Comparison of ENCODE assay signal across 9 cellular contexts in the genomic region with DNA sequence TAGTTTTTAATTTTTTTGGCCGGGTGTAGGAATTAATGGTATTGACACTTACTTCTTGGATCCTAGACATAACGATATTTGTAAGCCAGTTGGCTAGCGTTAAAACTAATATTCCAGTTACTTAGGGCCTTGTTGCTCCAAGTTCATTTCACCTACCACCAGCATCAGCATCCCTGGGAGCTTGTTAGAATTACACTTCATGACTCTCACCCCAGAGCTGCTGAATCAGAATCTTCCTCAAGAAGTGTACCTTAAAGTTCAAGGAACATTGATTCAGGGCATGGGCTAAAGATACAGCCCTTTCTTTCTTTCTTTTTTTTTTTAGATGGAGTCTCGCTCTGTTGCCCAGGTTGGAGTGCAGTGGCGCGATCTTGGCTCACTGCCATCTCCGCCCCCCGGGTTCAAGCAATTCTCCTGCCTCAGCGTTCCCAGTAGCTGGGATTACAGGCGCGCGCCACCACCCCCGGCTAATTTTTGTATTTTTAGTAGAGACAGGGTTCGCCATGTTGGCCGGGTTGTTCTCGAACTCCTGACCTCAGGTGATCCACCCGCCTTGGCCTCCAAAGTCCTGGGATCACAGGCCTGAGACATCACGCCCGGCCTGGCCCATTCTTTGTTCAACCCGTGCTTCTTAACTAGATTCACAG. TPM values are rescaled to one million over a fixed set of nuclear protein-coding genes. Genes with fewer than 3 reads are reported as not detected.
DNase-seq lines count a peak whose midpoint lies in the region; ATAC-seq and TF ChIP-seq lines count a peak whose summit lies in the region.
"Had no signal": no experiment of that assay in that cellular context is flagged by ENCODE, and none has a peak within 500 bp of the region (broad histone marks: within the 10 kb centered on the region; RNA-seq: fewer than 3 reads in every experiment).

No MANE protein-coding gene starts in this region.

- no peaks in the 10 kb centered on the region for H3K9me3 ChIP-seq in CD4-positive, alpha-beta memory T cell (ENCODE audit: control insufficient read depth in 1 of 2, low read length in 2 of 2)
- H3K9me3 ChIP-seq in HUES6 (ENCODE audit: control insufficient read depth, insufficient read depth, low read depth, low read length) (no peaks in the 10 kb centered on the region), vagina (no peaks in the 10 kb centered on the region)

- no peak for TF ChIP-seq CTCF in vagina (IDR thresholded peaks at IDR 0.05)

- ATAC-seq in activated naive CD8-positive, alpha-beta T cell treated with anti-CD3 and anti-CD28 coated beads, Interleukin-2, amount 50 U/mL, for 24 hours = no peak
- ATAC-seq in naive B cell (ENCODE audit: low read depth in 2 of 2) = no peak
- no peak for ATAC-seq in GM21390 (IDR thresholded peaks at IDR 0.05; ENCODE audit: unreplicated experiment)
- ATAC-seq in esophagus mucosa = no peak

- H3K4me3 ChIP-seq in CD4-positive, alpha-beta memory T cell (ENCODE audit: low read length in 2 of 2) = no peak overlapping the region
- H3K4me3 ChIP-seq in HUES6 (ENCODE audit: low read depth, low read length) (peak overlapping the region; percentile 93), vagina (no peak overlapping the region)

- DNase-seq in CD4-positive, alpha-beta memory T cell = no peak
- no peak for DNase-seq in activated naive CD8-positive, alpha-beta T cell treated with anti-CD3 and anti-CD28 coated beads, Interleukin-2, amount 50 U/mL, for 24 hours
- DNase-seq in naive B cell = no peak
- no peak for DNase-seq in vagina (ENCODE audit: extremely low spot score in 2 of 2)
- no peak for DNase-seq in mesenteric fat pad (ENCODE audit: low spot score)
- DNase-seq: head of caudate nucleus had no signal

- H3K4me1 ChIP-seq in CD4-positive, alpha-beta memory T cell (ENCODE audit: insufficient read depth, low read length) = peaks cover 44% of the 10 kb centered on the region
- peaks cover 12% of the 10 kb centered on the region for H3K4me1 ChIP-seq in HUES6 (ENCODE audit: control insufficient read depth, insufficient read depth, low read length)
- peaks cover 34% of the 10 kb centered on the region for H3K4me1 ChIP-seq in vagina

- CTCF ChIA-PET in CD4-positive, alpha-beta memory T cell (lab: Charles Lee; ENCODE audit: partially characterized antibody) = interaction anchor here (0.8 to 3.4 kb wide), 2 partner anchors 9 to 11 kb away, joined by 3 to 10 read pairs; no protein-coding TSS in a partner anchor

- no peaks in the 10 kb centered on the region for H3K36me3 ChIP-seq in CD4-positive, alpha-beta memory T cell (ENCODE audit: insufficient read depth, low read length)
- no peaks in the 10 kb centered on the region; the same call in 1 of the 2 replicates for H3K36me3 ChIP-seq in HUES6 (ENCODE audit: control insufficient read depth, insufficient read depth, low read length)
- peaks cover 0 to 7% of the 10 kb centered on the region in 2 donors for H3K36me3 ChIP-seq in vagina

- H3K4me3 Mint-ChIP-seq in CD4-positive, alpha-beta memory T cell = peak overlapping the region in 6 of 8 donors; percentile 26 to 97 (median 94)
- H3K4me3 Mint-ChIP-seq in activated naive CD8-positive, alpha-beta T cell treated with anti-CD3 and anti-CD28 coated beads, Interleukin-2, amount 50 U/mL, for 24 hours = peak overlapping the region; percentile 85
- peak overlapping the region in 7 of 8 donors; percentile 47 to 100 (median 93) for H3K4me3 Mint-ChIP-seq in naive B cell

- H3K4me1 Mint-ChIP-seq in CD4-positive, alpha-beta memory T cell = peaks cover 23 to 59% (median 42%) of the 10 kb centered on the region in 4 donors
- H3K4me1 Mint-ChIP-seq in activated naive CD8-positive, alpha-beta T cell treated with anti-CD3 and anti-CD28 coated beads, Interleukin-2, amount 50 U/mL, for 24 hours = peaks cover 50% of the 10 kb centered on the region
- H3K4me1 Mint-ChIP-seq in naive B cell = peaks cover 18 to 43% (median 34%) of the 10 kb centered on the region in 3 donors

- H3K27me3 Mint-ChIP-seq in CD4-positive, alpha-beta memory T cell = no peaks in the 10 kb centered on the region
- H3K27me3 Mint-ChIP-seq in activated naive CD8-positive, alpha-beta T cell treated with anti-CD3 and anti-CD28 coated beads, Interleukin-2, amount 50 U/mL, for 24 hours = no peaks in the 10 kb centered on the region
- H3K27me3 Mint-ChIP-seq in naive B cell = peaks cover 0 to 4% (median 0%) of the 10 kb centered on the region in 3 donors

- H3K27ac ChIP-seq in CD4-positive, alpha-beta memory T cell (ENCODE audit: low read depth, low read length) = no peak overlapping the region
- no peak overlapping the region for H3K27ac ChIP-seq in HUES6 (ENCODE audit: low read depth, low read length)
- H3K27ac ChIP-seq in vagina = no peak overlapping the region

- no peaks in the 10 kb centered on the region for H3K27me3 ChIP-seq in CD4-positive, alpha-beta memory T cell (ENCODE audit: insufficient read depth, low read length)
- no peaks in the 10 kb centered on the region for H3K27me3 ChIP-seq in HUES6 (ENCODE audit: control insufficient read depth, insufficient read depth, low read length)
- no peaks in the 10 kb centered on the region for H3K27me3 ChIP-seq in vagina

- intact Hi-C loops in CD4-positive, alpha-beta memory T cell (cut with micrococcal nuclease) = loop anchor here (5.0 kb wide), 1 partner anchor 66 kb away; no protein-coding TSS in a partner anchor
- intact Hi-C loops in vagina (cut with DNase I) = no loop called here

- peaks cover 0 to 21% of the 10 kb centered on the region in 2 donors for H3K36me3 Mint-ChIP-seq in CD4-positive, alpha-beta memory T cell
- peaks cover 4% of the 10 kb centered on the region for H3K36me3 Mint-ChIP-seq in activated naive CD8-positive, alpha-beta T cell treated with anti-CD3 and anti-CD28 coated beads, Interleukin-2, amount 50 U/mL, for 24 hours (ENCODE audit: low read depth)
- H3K36me3 Mint-ChIP-seq in naive B cell = no peaks in the 10 kb centered on the region

- peak overlapping the region in 2 of 7 donors; percentile 82 to 99 for H3K27ac Mint-ChIP-seq in CD4-positive, alpha-beta memory T cell
- H3K27ac Mint-ChIP-seq in activated naive CD8-positive, alpha-beta T cell treated with anti-CD3 and anti-CD28 coated beads, Interleukin-2, amount 50 U/mL, for 24 hours = no peak overlapping the region
- H3K27ac Mint-ChIP-seq in naive B cell = peak overlapping the region in 4 of 6 donors; percentile 73 to 97 (median 94)

- TF ChIP-seq POLR2A in vagina (IDR thresholded peaks at IDR 0.05) = no peak

- POLR2A ChIA-PET in CD4-positive, alpha-beta memory T cell (lab: Charles Lee; ENCODE audit: partially characterized antibody) = no interaction called here

- no peak overlapping the region for H3K9ac ChIP-seq in HUES6 (ENCODE audit: low read length)

- H3K9me3 Mint-ChIP-seq in CD4-positive, alpha-beta memory T cell = no peaks in the 10 kb centered on the region
- no peaks in the 10 kb centered on the region for H3K9me3 Mint-ChIP-seq in activated naive CD8-positive, alpha-beta T cell treated with anti-CD3 and anti-CD28 coated beads, Interleukin-2, amount 50 U/mL, for 24 hours
- H3K9me3 Mint-ChIP-seq in naive B cell = peaks cover 0 to 3% (median 0%) of the 10 kb centered on the region in 7 donors

RNA-seq across cellular contexts. Expression of a gene that starts 1.1 kb away (rescaled TPM):
- total RNA-seq in CD4-positive, alpha-beta memory T cell = 1 to 10 TPM; 6.3 to 6.6 TPM
- 1 to 10 TPM; 1.5 to 1.7 TPM for polyA plus RNA-seq in CD4-positive, alpha-beta memory T cell
- 1 to 10 TPM; 1.7 to 3.5 (median 2.5) TPM for polyA plus RNA-seq in naive B cell (ENCODE audit: low read depth in 6 of 6)
- total RNA-seq in esophagus mucosa (5.3 TPM), vagina (4.9 TPM), mesenteric fat pad (3.0 TPM)

RNA-seq across cellular contexts. Expression of a gene that starts 2.2 kb away (rescaled TPM):
- total RNA-seq in CD4-positive, alpha-beta memory T cell = 10 to 100 TPM; 14.6 to 14.8 TPM
- 10 to 100 TPM; 34.3 to 34.9 TPM for polyA plus RNA-seq in CD4-positive, alpha-beta memory T cell
- 10 to 100 TPM in 5 of 6 donors, 1 to 10 TPM in 1; 8.9 to 27.3 (median 19.7) TPM for polyA plus RNA-seq in naive B cell (ENCODE audit: low read depth in 6 of 6)
- 11.8 TPM for total RNA-seq in esophagus mucosa
- 12.5 TPM for total RNA-seq in vagina
- 14.4 TPM for total RNA-seq in mesenteric fat pad
